ENCODE assay signal across 19 cellular contexts in genomic region chr1:97013904-97014303, GRCh38.
DNase-seq lines count a peak whose midpoint lies in the region; ATAC-seq, FAIRE-seq and TF ChIP-seq lines count a peak whose summit lies in the region.
"Had no signal": no experiment of that assay in that cellular context is flagged by ENCODE, and none has a peak within 500 bp of the region (broad histone marks: within the 10 kb centered on the region; RNA-seq: fewer than 3 reads in every experiment).

No MANE protein-coding gene starts in this region.

- DNase-seq in AG20443 (ENCODE audit: low spot score) (peak; percentile 18), NCI-H226 (peak; percentile 5), endothelial cell of umbilical vein (ENCODE audit: low read depth, low spot score) (peak; percentile 93), lung microvascular endothelial cell (ENCODE audit: low read depth in 2 of 2) (peak; percentile 45 to 77), upper lobe of left lung (no peak), C1 segment of cervical spinal cord (lab: John Stamatoyannopoulos, UW) (no peak), KG1 (lab: John Stamatoyannopoulos, UW) (no peak)
- DNase-seq: activated CD4-positive, alpha-beta T cell treated with anti-CD3 and anti-CD28 coated beads for 4 hours; AML-193; head of caudate nucleus; KBM-7; NCI-H1105 treated with DMSO at 0.1 percent for 48 hours; SJCRH30; stimulated activated CD4-positive, alpha-beta T cell treated with anti-CD3 and anti-CD28 coated beads, Interleukin-12 subunit alpha, Interleukin-12 subunit beta, amount 100 ng/mL, for 4 hours; stimulated activated naive CD4-positive, alpha-beta T cell treated with Interleukin-2 at 50 U/mL for 16 hours; T1000 had no signal

- TF ChIP-seq CTCF in endothelial cell of umbilical vein (IDR thresholded peaks at IDR 0.05; ENCODE audit: extremely low read depth in 1 of 2, insufficient read depth in 1 of 2, low read depth in 1 of 2, low read length in 2 of 2) (no peak), upper lobe of left lung (IDR thresholded peaks at IDR 0.05) (no peak)

- no peaks in the 10 kb centered on the region for H3K27me3 ChIP-seq in endothelial cell of umbilical vein (ENCODE audit: control insufficient read depth in 2 of 2, insufficient read depth in 2 of 2, low read length in 2 of 2)
- no peaks in the 10 kb centered on the region for H3K27me3 ChIP-seq in upper lobe of left lung
- H3K27me3 ChIP-seq: SJCRH30 had no signal

- no peak overlapping the region for H3K9ac ChIP-seq in endothelial cell of umbilical vein (replicated peaks; ENCODE audit: extremely low read depth, insufficient read depth, low read length)

- dilution Hi-C loops in endothelial cell of umbilical vein (cut with MboI; ENCODE audit: extremely low pct_ligation_motif_present, low sequenced_read_pairs), result no loop called here

- POLR2A ChIA-PET in endothelial cell of umbilical vein (lab: Charles Lee), result no interaction called here

- H3K36me3 ChIP-seq in endothelial cell of umbilical vein (ENCODE audit: control insufficient read depth in 2 of 2, extremely low read depth in 1 of 2, insufficient read depth in 2 of 2, low read length in 2 of 2) (no peaks in the 10 kb centered on the region), upper lobe of left lung (no peaks in the 10 kb centered on the region)
- H3K36me3 ChIP-seq: SJCRH30 had no signal

- H3K79me2 ChIP-seq in endothelial cell of umbilical vein (ENCODE audit: control insufficient read depth, insufficient read depth, low read length), result no peaks in the 10 kb centered on the region

- FAIRE-seq in endothelial cell of umbilical vein (lab: Jason Lieb, UNC), result peak; percentile 83
- FAIRE-seq: endometrium, urothelium cell line had no signal

- no peak overlapping the region for H2AFZ ChIP-seq in endothelial cell of umbilical vein (ENCODE audit: low read depth, low read length)

- H3K4me1 ChIP-seq in endothelial cell of umbilical vein (ENCODE audit: control insufficient read depth, extremely low read depth, insufficient read depth, low read length) (peaks cover 17% of the 10 kb centered on the region), upper lobe of left lung (no peaks in the 10 kb centered on the region)
- H3K4me1 ChIP-seq: SJCRH30 had no signal

- ATAC-seq in upper lobe of left lung (ENCODE audit: low FRiP score in 2 of 2), result no peak
- ATAC-seq in GM21529 (IDR thresholded peaks at IDR 0.05; ENCODE audit: unreplicated experiment), result no peak

- no TSS peak for BruUV-seq in endothelial cell of umbilical vein (replicated peaks; lab: Mats Ljungman, UMichigan)

- no peak for TF ChIP-seq EP300 in upper lobe of left lung (IDR thresholded peaks at IDR 0.05)

- intact Hi-C loops in endothelial cell of umbilical vein (cut with micrococcal nuclease), result loop anchor here (2.0 kb wide), 1 partner anchor 33 kb away; no protein-coding TSS in a partner anchor

- CTCF ChIA-PET in endothelial cell of umbilical vein (lab: Charles Lee), result interaction anchor here (1.9 kb wide), 1 partner anchor 37 kb away, joined by 8 read pairs; no protein-coding TSS in a partner anchor

- no peaks in the 10 kb centered on the region for H4K20me1 ChIP-seq in endothelial cell of umbilical vein (replicated peaks; ENCODE audit: control insufficient read depth, extremely low read depth, insufficient read depth, low read length)

- H3K9me3 ChIP-seq in endothelial cell of umbilical vein (replicated peaks; ENCODE audit: control insufficient read depth, insufficient read depth, low read length), result no peaks in the 10 kb centered on the region
- H3K9me3 ChIP-seq in upper lobe of left lung, result no peaks in the 10 kb centered on the region
- H3K9me3 ChIP-seq: SJCRH30 had no signal

- H3K4me2 ChIP-seq in endothelial cell of umbilical vein (ENCODE audit: insufficient read depth, low read length), result peak overlapping the region; percentile 39

- H3K4me3 ChIP-seq in endothelial cell of umbilical vein (replicated peaks in 1 of 3; ENCODE audit: insufficient read depth in 1 of 3, low read depth in 1 of 3, low read length in 3 of 3), result no peak overlapping the region
- H3K4me3 ChIP-seq in upper lobe of left lung, result no peak overlapping the region
- H3K4me3 ChIP-seq: SJCRH30 had no signal

- 65 to 71% methylated on average over 2 of the region's 2 CpGs for WGBS in upper lobe of left lung, 2 donors

- no peaks in the 10 kb centered on the region for H3K9me1 ChIP-seq in endothelial cell of umbilical vein (replicated peaks; ENCODE audit: control insufficient read depth, extremely low read depth, insufficient read depth, low read length)

- H3K27ac ChIP-seq in endothelial cell of umbilical vein (ENCODE audit: insufficient read depth, low read depth, low read length) (peak overlapping the region; percentile 62), upper lobe of left lung (no peak overlapping the region)
- H3K27ac ChIP-seq: SJCRH30 had no signal

- no peak for TF ChIP-seq POLR2A in endothelial cell of umbilical vein (IDR thresholded peaks at IDR 0.05; ENCODE audit: low read depth, low read length)
- TF ChIP-seq POLR2A in upper lobe of left lung (IDR thresholded peaks at IDR 0.05), result no peak

TF ChIP-seq in endothelial cell of umbilical vein, 7 proteins besides CTCF, POLR2A, EP300 and RAD21:
- TF ChIP-seq POLR2AphosphoS5 (IDR thresholded peaks at IDR 0.05; ENCODE audit: insufficient read depth, low read depth, low read length) (peak; percentile 74), JUN (IDR thresholded peaks at IDR 0.05; ENCODE audit: borderline replicate concordance, insufficient read depth, insufficient read length, low read depth) (peak; percentile 79), FOS (IDR thresholded peaks at IDR 0.05; ENCODE audit: borderline replicate concordance, insufficient read depth, low read length) (peak; percentile 88), GATA2 (IDR thresholded peaks at IDR 0.05; ENCODE audit: insufficient read depth, insufficient read length, low read depth, low read length) (peak; percentile 45), MYC (IDR thresholded peaks at IDR 0.05; ENCODE audit: low read depth, low read length) (no peak), EZH2 (IDR thresholded peaks at IDR 0.05; ENCODE audit: borderline replicate concordance, low read depth, low read length, severe bottlenecking) (no peak), MAX (IDR thresholded peaks at IDR 0.05; ENCODE audit: insufficient read depth, insufficient read length) (no peak)

Comparison
In these comparisons a context has a peak if more than half of its experiments do, and no peak if none do; other contexts are left out.
1. DNase-seq: peak in AG20443 (single experiment), NCI-H226 (single experiment), endothelial cell of umbilical vein (single experiment) and lung microvascular endothelial cell (2 of 2); none in upper lobe of left lung (0 of 2), C1 segment of cervical spinal cord (0 of 14) and KG1 (single experiment).